ENCODE assay signal across 14 cellular contexts in the genomic region with DNA sequence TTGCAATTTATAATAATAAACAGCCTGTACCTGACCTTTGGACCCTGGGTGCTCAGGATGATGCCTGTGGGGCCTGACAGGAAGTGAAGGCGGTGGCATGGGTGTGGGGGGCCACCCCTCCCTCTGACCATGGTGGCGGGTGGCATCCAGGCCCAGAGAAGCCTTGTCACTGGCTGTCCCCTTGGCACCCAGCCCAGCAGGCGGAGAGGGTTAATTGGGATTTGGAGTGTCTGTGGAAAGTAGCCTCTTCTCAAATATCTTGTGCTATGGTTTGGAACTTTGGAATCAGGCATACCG. TPM values are rescaled to one million over a fixed set of nuclear protein-coding genes. Genes with fewer than 3 reads are reported as not detected.
DNase-seq lines count a peak whose midpoint lies in the region; ATAC-seq and TF ChIP-seq lines count a peak whose summit lies in the region.
"Had no signal": no experiment of that assay in that cellular context is flagged by ENCODE, and none has a peak within 500 bp of the region (broad histone marks: within the 10 kb centered on the region; RNA-seq: fewer than 3 reads in every experiment).

No MANE protein-coding gene starts in this region.

- H3K4me1 ChIP-seq in left ventricle myocardium inferior: peaks cover 85% of the 10 kb centered on the region
- peaks cover 35% of the 10 kb centered on the region for H3K4me1 ChIP-seq in SJCRH30

- no peak for DNase-seq in left ventricle myocardium inferior
- no peak for DNase-seq in cardiac septum (ENCODE audit: low spot score)
- peak; percentile 70 to 72 for DNase-seq in SJCRH30
- DNase-seq in mucosa of gallbladder (ENCODE audit: low spot score): peak; percentile 61
- no peak for DNase-seq in NCI-H1694 treated with DMSO at 0.1 percent for 48 hours (lab: John Stamatoyannopoulos, UW)
- DNase-seq in epidermal melanocyte (ENCODE audit: insufficient read length, low spot score): no peak
- no peak for DNase-seq in hepatic stellate cell (ENCODE audit: low spot score)
- DNase-seq: activated CD4-positive, alpha-beta T cell treated with anti-CD3 and anti-CD28 coated beads for 48 hours; activated T-cell treated with anti-CD3 and anti-CD28 coated beads, Interleukin-2, amount 50 U/mL, for 72 hours; aorta; stimulated activated CD4-positive, alpha-beta T cell treated with anti-CD3 and anti-CD28 coated beads, Interleukin-15, amount 100 ng/mL, for 24 hours had no signal

- H3K36me3 ChIP-seq in left ventricle myocardium inferior (no peaks in the 10 kb centered on the region), SJCRH30 (no peaks in the 10 kb centered on the region)
- H3K36me3 ChIP-seq: gastroesophageal sphincter had no signal

- intact Hi-C loops in left ventricle myocardium inferior (cut with micrococcal nuclease) (no loop called here), cardiac septum (cut with DNase I) (no loop called here)

- H3K4me3 ChIP-seq in left ventricle myocardium inferior (no peak overlapping the region), SJCRH30 (no peak overlapping the region)
- H3K4me3 ChIP-seq: gastroesophageal sphincter had no signal

- no peak for ATAC-seq in GM21526 (IDR thresholded peaks at IDR 0.05; ENCODE audit: low FRiP score, unreplicated experiment)
- ATAC-seq: activated T-cell treated with anti-CD3 and anti-CD28 coated beads, Interleukin-2, amount 50 U/mL, for 72 hours; gastroesophageal sphincter had no signal

- H3K27ac ChIP-seq in left ventricle myocardium inferior (replicated peaks) (peak overlapping the region; percentile 86), SJCRH30 (no peak overlapping the region)

- H3K27me3 ChIP-seq in left ventricle myocardium inferior (ENCODE audit: low read depth): no peaks in the 10 kb centered on the region
- no peaks in the 10 kb centered on the region for H3K27me3 ChIP-seq in SJCRH30
- H3K27me3 ChIP-seq: gastroesophageal sphincter had no signal

- no peak for TF ChIP-seq CTCF in left ventricle myocardium inferior (IDR thresholded peaks at IDR 0.05; ENCODE audit: borderline replicate concordance)

- no peaks in the 10 kb centered on the region for H3K9me3 ChIP-seq in left ventricle myocardium inferior (replicated peaks)
- no peaks in the 10 kb centered on the region for H3K9me3 ChIP-seq in SJCRH30 (replicated peaks)
- H3K9me3 ChIP-seq: gastroesophageal sphincter had no signal

RNA-seq across cellular contexts. Expression of a gene that starts 20.5 kb away (rescaled TPM):
- total RNA-seq in left ventricle myocardium inferior: 13.1 TPM
- 17.9 TPM for total RNA-seq in cardiac septum
- total RNA-seq in SJCRH30 (2014; rRNA removed; shearing (Covaris generic)): 28.9 and 35.1 TPM in 2 replicates
- total RNA-seq in mucosa of gallbladder: 76.3 TPM

RNA-seq across cellular contexts. Expression of a gene that starts 58.5 kb away (rescaled TPM):
- total RNA-seq in left ventricle myocardium inferior: 4.4 TPM
- total RNA-seq in cardiac septum: 1.9 TPM
- 9.4 and 10.8 TPM in 2 replicates for total RNA-seq in SJCRH30 (2014; rRNA removed; shearing (Covaris generic))
- 5.3 TPM for total RNA-seq in mucosa of gallbladder
- total RNA-seq: T-helper 1 cell treated with Interleukin-12 subunit alpha and Interleukin-12 subunit beta and Interleukin-4 antibody, amounts not matched to agents 30 ng/mL and 1 ng/mL, for 36 hours had no signal

Comparison
In these comparisons a context has a peak if more than half of its experiments do, and no peak if none do; other contexts are left out.
1. DNase-seq: peak in SJCRH30 (2 of 2) and mucosa of gallbladder (single experiment); none in left ventricle myocardium inferior (single experiment), cardiac septum (single experiment), NCI-H1694 treated with DMSO at 0.1 percent for 48 hours (single experiment), epidermal melanocyte (single experiment) and hepatic stellate cell (single experiment).